ENCODE assay signal across 8 cellular contexts in the genomic region with DNA sequence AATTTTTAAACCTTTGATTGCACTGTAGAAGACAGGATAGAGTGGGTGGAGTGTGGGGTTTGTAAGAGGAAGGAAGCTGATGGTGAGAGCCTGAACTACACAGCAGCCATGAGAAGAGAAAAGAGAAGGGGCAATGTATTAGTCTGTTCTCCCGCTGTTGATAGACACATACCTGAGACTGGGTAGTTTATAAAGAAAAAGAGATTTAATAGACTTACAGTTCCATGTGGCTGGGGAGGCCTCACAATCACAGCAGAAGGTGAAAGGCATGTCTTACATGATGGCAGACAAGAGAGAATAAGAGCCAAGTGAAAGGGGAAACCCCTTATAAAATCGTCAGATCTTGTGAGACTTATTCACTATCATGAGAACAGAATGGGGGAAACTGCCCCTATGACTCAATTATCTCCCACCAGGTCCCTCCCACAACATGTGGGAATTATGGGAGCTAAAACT. TPM values are rescaled to one million over a fixed set of nuclear protein-coding genes. Genes with fewer than 3 reads are reported as not detected.
DNase-seq lines count a peak whose midpoint lies in the region; ATAC-seq and TF ChIP-seq lines count a peak whose summit lies in the region.
"Not testable (repeated sequence)": the region's sequence is repeated elsewhere in the genome, so short reads cannot be mapped to it uniquely, and the experiment has no call there.

No MANE protein-coding gene starts in this region.

- intact Hi-C loops in transverse colon (cut with DNase I; ENCODE audit: low total_unique reads), result not testable (repeated sequence)

- DNase-seq in GF-D8 (lab: John Stamatoyannopoulos, UW) (peak; percentile 33), naive B cell (peak; percentile 77), transverse colon (peak; percentile 6)
- peak; percentile 59 for DNase-seq in activated T-cell treated with anti-CD3 and anti-CD28 coated beads, Interleukin-2, amount 50 U/mL, for 24 hours
- peak; percentile 52 for DNase-seq in central memory CD4-positive, alpha-beta T cell

- ATAC-seq in GM21360 (IDR thresholded peaks at IDR 0.05; ENCODE audit: unreplicated experiment), result peak; percentile 39
- ATAC-seq in HG03432 (IDR thresholded peaks at IDR 0.05; ENCODE audit: unreplicated experiment), result peak; percentile 44
- peak; percentile 78 to 86 for ATAC-seq in naive B cell (ENCODE audit: low read depth in 2 of 2)

- peak overlapping the region in 2 of 4 donors; percentile 13 to 21 for H3K27ac ChIP-seq in transverse colon

- not testable (repeated sequence) for H3K9me3 Mint-ChIP-seq in T-helper 1 cell treated with Interleukin-12 subunit alpha and Interleukin-12 subunit beta and Interleukin-4 antibody, amounts not matched to agents 30 μg/mL and 1 μg/mL, for 36 hours; naive B cell
- peaks cover 15% of the 10 kb centered on the region for H3K9me3 Mint-ChIP-seq in activated T-cell treated with anti-CD3 and anti-CD28 coated beads, Interleukin-2, amount 50 U/mL, for 24 hours

- not testable (repeated sequence) for TF ChIP-seq EP300 in transverse colon (IDR thresholded peaks at IDR 0.05; ENCODE audit: low read depth)

- not testable (repeated sequence) for H3K36me3 Mint-ChIP-seq in T-helper 1 cell treated with Interleukin-12 subunit alpha and Interleukin-12 subunit beta and Interleukin-4 antibody, amounts not matched to agents 30 μg/mL and 1 μg/mL, for 36 hours (ENCODE audit: low read depth); naive B cell
- H3K36me3 Mint-ChIP-seq in activated T-cell treated with anti-CD3 and anti-CD28 coated beads, Interleukin-2, amount 50 U/mL, for 24 hours (ENCODE audit: low read depth), result peaks cover 36% of the 10 kb centered on the region

- not testable (repeated sequence) for TF ChIP-seq CTCF in transverse colon (IDR thresholded peaks at IDR 0.05)

- H3K4me1 ChIP-seq in transverse colon, result not testable (repeated sequence)

- peak overlapping the region; percentile 78 for H3K27ac Mint-ChIP-seq in T-helper 1 cell treated with Interleukin-12 subunit alpha and Interleukin-12 subunit beta and Interleukin-4 antibody, amounts not matched to agents 30 μg/mL and 1 μg/mL, for 36 hours
- peak overlapping the region; percentile 93 for H3K27ac Mint-ChIP-seq in activated T-cell treated with anti-CD3 and anti-CD28 coated beads, Interleukin-2, amount 50 U/mL, for 24 hours
- peak overlapping the region; percentile 99 to 100 (median 99) for H3K27ac Mint-ChIP-seq in naive B cell

- not testable (repeated sequence) for TF ChIP-seq POLR2A in transverse colon (IDR thresholded peaks at IDR 0.05)

- peaks cover 44% of the 10 kb centered on the region for H3K4me1 Mint-ChIP-seq in T-helper 1 cell treated with Interleukin-12 subunit alpha and Interleukin-12 subunit beta and Interleukin-4 antibody, amounts not matched to agents 30 μg/mL and 1 μg/mL, for 36 hours (ENCODE audit: low read depth)
- peaks cover 79% of the 10 kb centered on the region for H3K4me1 Mint-ChIP-seq in activated T-cell treated with anti-CD3 and anti-CD28 coated beads, Interleukin-2, amount 50 U/mL, for 24 hours (ENCODE audit: low read depth)
- peaks cover 63 to 79% (median 71%) of the 10 kb centered on the region in 3 donors for H3K4me1 Mint-ChIP-seq in naive B cell

- H3K36me3 ChIP-seq in transverse colon, result not testable (repeated sequence)

- WGBS in transverse colon (ENCODE audit: low coverage in 1 of 2), 2 donors, result 70 to 88% methylated on average over 2 of the region's 2 CpGs

- H3K4me3 ChIP-seq in transverse colon, result not testable (repeated sequence)

- in situ Hi-C loops in transverse colon (cut with MboI; ENCODE audit: low pct_ligation_motif_present in 1 of 4, low pct_unique_long_range_greater_than_20kb in 1 of 4, low sequenced_read_pairs in 3 of 4), result not testable (repeated sequence)

- not testable (repeated sequence) for H3K27me3 Mint-ChIP-seq in T-helper 1 cell treated with Interleukin-12 subunit alpha and Interleukin-12 subunit beta and Interleukin-4 antibody, amounts not matched to agents 30 μg/mL and 1 μg/mL, for 36 hours (ENCODE audit: low read depth); activated T-cell treated with anti-CD3 and anti-CD28 coated beads, Interleukin-2, amount 50 U/mL, for 24 hours; naive B cell

- H3K4me3 Mint-ChIP-seq in T-helper 1 cell treated with Interleukin-12 subunit alpha and Interleukin-12 subunit beta and Interleukin-4 antibody, amounts not matched to agents 30 μg/mL and 1 μg/mL, for 36 hours, result peak overlapping the region; percentile 59
- H3K4me3 Mint-ChIP-seq in activated T-cell treated with anti-CD3 and anti-CD28 coated beads, Interleukin-2, amount 50 U/mL, for 24 hours, result peak overlapping the region; percentile 77
- peak overlapping the region; percentile 63 to 89 (median 84) for H3K4me3 Mint-ChIP-seq in naive B cell

- not testable (repeated sequence) for H3K9me3 ChIP-seq in transverse colon

- not testable (repeated sequence) for H3K27me3 ChIP-seq in transverse colon

RNA-seq across cellular contexts. Expression of a gene that starts 37.3 kb away (rescaled TPM):
- polyA plus RNA-seq in naive B cell (ENCODE audit: low read depth in 6 of 6), result 1 to 10 TPM; 5.1 to 9.6 (median 7.3) TPM
- total RNA-seq in transverse colon, result 10 to 100 TPM; 11.2 to 54.5 (median 41.3) TPM

Comparison
In these comparisons a context has a peak if more than half of its experiments do, and no peak if none do; other contexts are left out.
1. DNase-seq: peak in every context shown above with its lines; median percentile 77 in naive B cell; 59 in activated T-cell treated with anti-CD3 and anti-CD28 coated beads, Interleukin-2, amount 50 U/mL, for 24 hours; 52 in central memory CD4-positive, alpha-beta T cell; 33 in GF-D8; 6 in transverse colon.